Comparison of ENCODE assay signal across 1 cellular context in the genomic region with DNA sequence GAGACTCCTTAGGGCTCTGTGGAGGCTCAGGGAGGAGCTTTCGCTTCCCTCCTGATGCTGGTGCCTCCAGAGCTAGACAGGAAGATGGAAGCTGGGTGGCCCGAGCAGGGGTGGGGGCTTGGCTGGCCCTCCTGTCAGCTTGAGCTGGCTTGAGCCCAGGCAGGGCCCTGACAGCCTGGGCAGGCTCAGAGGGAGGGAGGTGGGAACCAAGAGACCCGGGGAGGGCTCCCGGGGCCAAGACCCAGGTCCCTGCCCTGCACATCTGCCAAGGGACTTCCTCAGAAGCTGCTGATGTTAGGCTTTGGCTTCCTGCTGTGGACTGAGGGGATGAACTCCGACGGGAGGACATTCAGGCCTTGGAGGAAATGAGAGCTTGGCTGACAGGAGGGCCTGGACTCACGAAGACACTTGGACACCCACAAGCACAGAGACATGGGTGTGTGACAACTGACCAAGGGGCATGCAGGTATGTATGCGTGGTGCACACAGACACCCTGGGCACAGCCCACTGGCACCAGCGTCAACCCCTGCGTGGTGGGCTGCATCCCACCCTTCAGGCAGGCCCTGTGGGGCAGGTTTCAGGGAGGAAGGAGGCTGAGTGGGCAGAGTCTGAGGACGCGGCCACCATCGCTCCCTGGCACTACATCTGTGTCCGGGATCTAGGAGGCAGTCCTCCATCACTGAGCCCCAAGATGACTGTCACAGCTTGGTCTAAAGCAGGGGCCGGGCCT.
TF ChIP-seq lines count a peak whose summit lies in the region.

No MANE protein-coding gene starts in this region.

TF ChIP-seq in H1, 55 proteins besides CTCF, POLR2A, EP300 and RAD21:
- no peak for TF ChIP-seq KDM4A (IDR thresholded peaks at IDR 0.05; ENCODE audit: low read depth, low read length, severe bottlenecking)
- TF ChIP-seq, protein P1, sequence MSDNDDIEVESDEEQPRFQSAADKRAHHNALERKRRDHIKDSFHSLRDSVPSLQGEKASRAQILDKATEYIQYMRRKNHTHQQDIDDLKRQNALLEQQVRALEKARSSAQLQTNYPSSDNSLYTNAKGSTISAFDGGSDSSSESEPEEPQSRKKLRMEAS (IDR thresholded peaks at IDR 0.05) = no peak
- no peak for TF ChIP-seq PHF8 (conservative IDR thresholded peaks at IDR 0.05; ENCODE audit: low read depth, low read length)
- TF ChIP-seq SIRT6 (IDR thresholded peaks at IDR 0.05; ENCODE audit: low read length) = no peak
- TF ChIP-seq CBX8 (IDR thresholded peaks at IDR 0.05; ENCODE audit: borderline replicate concordance, low read depth, low read length) = no peak
